In the genomic region with DNA sequence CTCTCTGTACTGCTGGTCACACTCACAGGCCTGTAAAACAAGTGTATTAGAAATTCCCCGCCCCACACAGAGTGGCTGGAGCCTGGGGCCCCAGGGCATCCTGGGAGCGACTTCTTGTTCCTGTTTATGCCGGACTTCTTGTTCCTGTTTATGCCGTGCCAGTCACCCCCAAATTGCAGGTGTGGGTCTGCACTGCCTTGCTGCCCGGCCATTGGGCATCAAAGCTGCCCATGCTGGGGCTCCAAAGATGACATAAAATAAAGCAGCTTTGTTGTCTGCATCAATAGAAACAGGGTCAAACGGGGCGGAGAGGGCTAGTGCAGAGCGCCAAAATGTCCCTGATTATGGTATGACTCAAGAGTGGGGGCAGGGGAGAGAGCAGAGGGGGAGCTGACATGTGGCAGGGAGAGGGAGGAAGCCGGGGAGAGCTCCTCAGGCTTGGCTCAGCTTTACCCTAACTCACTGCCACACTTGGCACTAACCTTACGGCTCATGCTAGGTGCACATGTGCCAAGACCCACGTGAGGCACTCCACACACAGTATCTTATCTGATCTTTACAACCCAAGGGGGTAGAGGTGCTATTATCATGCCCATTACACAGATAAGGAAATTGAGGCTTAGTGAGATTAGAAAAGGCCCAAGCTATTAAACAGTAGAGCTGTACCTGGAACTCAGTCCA, we compare ENCODE assay signal across 1 cellular context.
TF ChIP-seq lines count a peak whose summit lies in the region.

No MANE protein-coding gene starts in this region.

TF ChIP-seq in H1, 55 proteins besides CTCF, POLR2A, EP300 and RAD21:
- TF ChIP-seq POU5F1 (IDR thresholded peaks at IDR 0.05; ENCODE audit: low read depth, low read length): no peak
- no peak for TF ChIP-seq EGR1 (IDR thresholded peaks at IDR 0.05; ENCODE audit: borderline replicate concordance, low read depth, low read length)
- TF ChIP-seq, protein P1, sequence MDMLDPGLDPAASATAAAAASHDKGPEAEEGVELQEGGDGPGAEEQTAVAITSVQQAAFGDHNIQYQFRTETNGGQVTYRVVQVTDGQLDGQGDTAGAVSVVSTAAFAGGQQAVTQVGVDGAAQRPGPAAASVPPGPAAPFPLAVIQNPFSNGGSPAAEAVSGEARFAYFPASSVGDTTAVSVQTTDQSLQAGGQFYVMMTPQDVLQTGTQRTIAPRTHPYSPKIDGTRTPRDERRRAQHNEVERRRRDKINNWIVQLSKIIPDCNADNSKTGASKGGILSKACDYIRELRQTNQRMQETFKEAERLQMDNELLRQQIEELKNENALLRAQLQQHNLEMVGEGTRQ (IDR thresholded peaks at IDR 0.05; ENCODE audit: low read length): no peak
- no peak for TF ChIP-seq CBX5 (IDR thresholded peaks at IDR 0.05; ENCODE audit: low read depth, low read length)
- TF ChIP-seq RXRA (IDR thresholded peaks at IDR 0.05; ENCODE audit: insufficient read depth, low read depth, low read length): no peak
- no peak for TF ChIP-seq NRF1 (IDR thresholded peaks at IDR 0.05; ENCODE audit: low read depth, low read length)
- no peak for TF ChIP-seq SUZ12 (IDR thresholded peaks at IDR 0.05; ENCODE audit: low read length)
- no peak for TF ChIP-seq CTBP2 (IDR thresholded peaks at IDR 0.05; ENCODE audit: borderline replicate concordance, insufficient read depth, insufficient read length, low read length)
- TF ChIP-seq, protein P2, sequence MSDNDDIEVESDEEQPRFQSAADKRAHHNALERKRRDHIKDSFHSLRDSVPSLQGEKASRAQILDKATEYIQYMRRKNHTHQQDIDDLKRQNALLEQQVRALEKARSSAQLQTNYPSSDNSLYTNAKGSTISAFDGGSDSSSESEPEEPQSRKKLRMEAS (IDR thresholded peaks at IDR 0.05): peak; percentile 60; the same call in 1 of the 2 replicates
- TF ChIP-seq SP4 (IDR thresholded peaks at IDR 0.05; ENCODE audit: low read length): no peak
- TF ChIP-seq BCL11A (IDR thresholded peaks at IDR 0.05; ENCODE audit: low read depth in 2 of 2, low read length in 2 of 2): no peak
- peak; percentile 66; the same call in 1 of the 2 replicates for TF ChIP-seq KDM1A (IDR thresholded peaks at IDR 0.05; ENCODE audit: borderline replicate concordance, low read length)
- no peak for TF ChIP-seq NANOG (IDR thresholded peaks at IDR 0.05; ENCODE audit: insufficient read depth, low read depth, low read length, poor library complexity, severe bottlenecking)
- TF ChIP-seq GABPA (IDR thresholded peaks at IDR 0.05; ENCODE audit: borderline replicate concordance, insufficient read depth, low read length): no peak
- TF ChIP-seq CHD1 (IDR thresholded peaks at IDR 0.05; ENCODE audit: low read depth, low read length): no peak
- no peak for TF ChIP-seq TBP (IDR thresholded peaks at IDR 0.05; ENCODE audit: low read depth, low read length)
- TF ChIP-seq, protein P3, sequence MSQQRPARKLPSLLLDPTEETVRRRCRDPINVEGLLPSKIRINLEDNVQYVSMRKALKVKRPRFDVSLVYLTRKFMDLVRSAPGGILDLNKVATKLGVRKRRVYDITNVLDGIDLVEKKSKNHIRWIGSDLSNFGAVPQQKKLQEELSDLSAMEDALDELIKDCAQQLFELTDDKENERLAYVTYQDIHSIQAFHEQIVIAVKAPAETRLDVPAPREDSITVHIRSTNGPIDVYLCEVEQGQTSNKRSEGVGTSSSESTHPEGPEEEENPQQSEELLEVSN (IDR thresholded peaks at IDR 0.05): no peak
- no peak for TF ChIP-seq RBBP5 (IDR thresholded peaks at IDR 0.05; ENCODE audit: borderline replicate concordance, low read depth, low read length)
